18 cellular contexts compared by ENCODE assay signal in genomic region chr1:168053681-168054080, GRCh38.
DNase-seq lines count a peak whose midpoint lies in the region; ATAC-seq and TF ChIP-seq lines count a peak whose summit lies in the region.
"Had no signal": no experiment of that assay in that cellular context is flagged by ENCODE, and none has a peak within 500 bp of the region (broad histone marks: within the 10 kb centered on the region; RNA-seq: fewer than 3 reads in every experiment).

No MANE protein-coding gene starts in this region.

- H3K36me3 ChIP-seq in GM23338 (ENCODE audit: insufficient read depth), result no peaks in the 10 kb centered on the region
- H3K36me3 ChIP-seq in gastrocnemius medialis, result no peaks in the 10 kb centered on the region

- no peak overlapping the region for H3K4me2 ChIP-seq in GM23338
- H3K4me2 ChIP-seq: KMS-11 had no signal

- no peaks in the 10 kb centered on the region for H3K9me2 ChIP-seq in GM23338 (ENCODE audit: insufficient read depth)

- ATAC-seq in GM23338, result no peak
- no peak for ATAC-seq in T-helper 17 cell
- peak; percentile 90 for ATAC-seq in left ventricle myocardium superior
- peak; percentile 78 to 83 for ATAC-seq in gastrocnemius medialis
- ATAC-seq in GM18870 (IDR thresholded peaks at IDR 0.05; ENCODE audit: unreplicated experiment), result no peak
- ATAC-seq in GM21360 (IDR thresholded peaks at IDR 0.05; ENCODE audit: unreplicated experiment), result no peak
- no peak for ATAC-seq in GM19397 (IDR thresholded peaks at IDR 0.05; ENCODE audit: unreplicated experiment)
- ATAC-seq: Panc1 had no signal

- H3K4me3 ChIP-seq in GM23338 (no peak overlapping the region), gastrocnemius medialis (no peak overlapping the region)
- H3K4me3 ChIP-seq: MG63 had no signal

- H3K27me3 Mint-ChIP-seq in GM23338 (ENCODE audit: insufficient read depth, low read depth, poor library complexity) (no peaks in the 10 kb centered on the region), T-helper 17 cell (no peaks in the 10 kb centered on the region)

- in situ Hi-C loops in gastrocnemius medialis (cut with MboI; ENCODE audit: low sequenced_read_pairs in 4 of 4), result no loop called here

- no peaks in the 10 kb centered on the region for H3K9me3 ChIP-seq in T-helper 17 cell (ENCODE audit: control insufficient read depth, low read length, poor library complexity, severe bottlenecking)
- no peaks in the 10 kb centered on the region for H3K9me3 ChIP-seq in gastrocnemius medialis
- H3K9me3 ChIP-seq: MG63 had no signal

- H3K4me1 Mint-ChIP-seq in GM23338 (no peaks in the 10 kb centered on the region), T-helper 17 cell (peaks cover 5% of the 10 kb centered on the region)

- H3K36me3 Mint-ChIP-seq in GM23338 (ENCODE audit: low read depth) (peaks cover 4% of the 10 kb centered on the region; the same call in 1 of the 3 replicates), T-helper 17 cell (ENCODE audit: low read depth) (peaks cover 2% of the 10 kb centered on the region)

- H3K27me3 ChIP-seq in GM23338 (ENCODE audit: insufficient read depth) (no peaks in the 10 kb centered on the region), gastrocnemius medialis (no peaks in the 10 kb centered on the region)
- H3K27me3 ChIP-seq: MG63 had no signal

- no peak for TF ChIP-seq POLR2A in gastrocnemius medialis (IDR thresholded peaks at IDR 0.05)

- no peaks in the 10 kb centered on the region for H3K4me1 ChIP-seq in GM23338 (ENCODE audit: insufficient read depth)
- H3K4me1 ChIP-seq in gastrocnemius medialis, result peaks cover 35 to 49% of the 10 kb centered on the region in 2 donors

- 0 out of 3 replicates have a peak, but pooled peaks cover 4% of the 10 kb centered on the region for H3K9me3 Mint-ChIP-seq in GM23338
- H3K9me3 Mint-ChIP-seq: HFFc6 had no signal

- no peak for TF ChIP-seq CTCF in GM23338 (conservative IDR thresholded peaks at IDR 0.05; ENCODE audit: low read depth in 2 of 2)
- no peak for TF ChIP-seq CTCF in gastrocnemius medialis (IDR thresholded peaks at IDR 0.05 in 4 of 5, conservative IDR thresholded peaks at IDR 0.05 in 1 of 5)

- intact Hi-C loops in left ventricle myocardium superior (cut with micrococcal nuclease) (no loop called here), gastrocnemius medialis (cut with DNase I; ENCODE audit: low total_unique reads) (loop anchor here (5.0 kb wide), 1 partner anchor 116 kb away; the partner anchor contains the start of genes DCAF6 and MPC2)

- H3K27ac Mint-ChIP-seq in GM23338, result no peak overlapping the region
- H3K27ac Mint-ChIP-seq in T-helper 17 cell, result peak overlapping the region; percentile 62
- H3K27ac Mint-ChIP-seq: HFFc6 had no signal

- peak; percentile 3 for DNase-seq in GM23338 (ENCODE audit: low spot score)
- no peak for DNase-seq in T-helper 17 cell
- DNase-seq in left ventricle myocardium superior, result peak; percentile 27
- DNase-seq in gastrocnemius medialis, result peak; percentile 9 to 38
- DNase-seq: DMS79, H7, HFFc6, MG63, NCI-H1048, NCI-H1436, NCI-H1930, NCI-H345, NCI-H526 had no signal

- H4K20me1 ChIP-seq in GM23338 (replicated peaks; ENCODE audit: insufficient read depth), result 0 out of 2 replicates have a peak, but pooled peaks cover 3% of the 10 kb centered on the region

- H3K27ac ChIP-seq in GM23338 (ENCODE audit: low read depth) (no peak overlapping the region), gastrocnemius medialis (peak overlapping the region; percentile 69 to 76 (median 74))
- H3K27ac ChIP-seq: KMS-11 had no signal

- H3F3A ChIP-seq in GM23338 (replicated peaks; ENCODE audit: low read depth), result no peaks in the 10 kb centered on the region

- H3K4me3 Mint-ChIP-seq in GM23338 (no peak overlapping the region), T-helper 17 cell (no peak overlapping the region)
- H3K4me3 Mint-ChIP-seq: HFFc6 had no signal

- no peak overlapping the region for H2AFZ ChIP-seq in GM23338

- H3K79me2 ChIP-seq in GM23338 (replicated peaks; ENCODE audit: insufficient read depth), result no peaks in the 10 kb centered on the region

TF ChIP-seq in GM23338, 12 proteins besides CTCF, POLR2A, EP300 and RAD21 (continues in another document):
- TF ChIP-seq, protein P1, sequence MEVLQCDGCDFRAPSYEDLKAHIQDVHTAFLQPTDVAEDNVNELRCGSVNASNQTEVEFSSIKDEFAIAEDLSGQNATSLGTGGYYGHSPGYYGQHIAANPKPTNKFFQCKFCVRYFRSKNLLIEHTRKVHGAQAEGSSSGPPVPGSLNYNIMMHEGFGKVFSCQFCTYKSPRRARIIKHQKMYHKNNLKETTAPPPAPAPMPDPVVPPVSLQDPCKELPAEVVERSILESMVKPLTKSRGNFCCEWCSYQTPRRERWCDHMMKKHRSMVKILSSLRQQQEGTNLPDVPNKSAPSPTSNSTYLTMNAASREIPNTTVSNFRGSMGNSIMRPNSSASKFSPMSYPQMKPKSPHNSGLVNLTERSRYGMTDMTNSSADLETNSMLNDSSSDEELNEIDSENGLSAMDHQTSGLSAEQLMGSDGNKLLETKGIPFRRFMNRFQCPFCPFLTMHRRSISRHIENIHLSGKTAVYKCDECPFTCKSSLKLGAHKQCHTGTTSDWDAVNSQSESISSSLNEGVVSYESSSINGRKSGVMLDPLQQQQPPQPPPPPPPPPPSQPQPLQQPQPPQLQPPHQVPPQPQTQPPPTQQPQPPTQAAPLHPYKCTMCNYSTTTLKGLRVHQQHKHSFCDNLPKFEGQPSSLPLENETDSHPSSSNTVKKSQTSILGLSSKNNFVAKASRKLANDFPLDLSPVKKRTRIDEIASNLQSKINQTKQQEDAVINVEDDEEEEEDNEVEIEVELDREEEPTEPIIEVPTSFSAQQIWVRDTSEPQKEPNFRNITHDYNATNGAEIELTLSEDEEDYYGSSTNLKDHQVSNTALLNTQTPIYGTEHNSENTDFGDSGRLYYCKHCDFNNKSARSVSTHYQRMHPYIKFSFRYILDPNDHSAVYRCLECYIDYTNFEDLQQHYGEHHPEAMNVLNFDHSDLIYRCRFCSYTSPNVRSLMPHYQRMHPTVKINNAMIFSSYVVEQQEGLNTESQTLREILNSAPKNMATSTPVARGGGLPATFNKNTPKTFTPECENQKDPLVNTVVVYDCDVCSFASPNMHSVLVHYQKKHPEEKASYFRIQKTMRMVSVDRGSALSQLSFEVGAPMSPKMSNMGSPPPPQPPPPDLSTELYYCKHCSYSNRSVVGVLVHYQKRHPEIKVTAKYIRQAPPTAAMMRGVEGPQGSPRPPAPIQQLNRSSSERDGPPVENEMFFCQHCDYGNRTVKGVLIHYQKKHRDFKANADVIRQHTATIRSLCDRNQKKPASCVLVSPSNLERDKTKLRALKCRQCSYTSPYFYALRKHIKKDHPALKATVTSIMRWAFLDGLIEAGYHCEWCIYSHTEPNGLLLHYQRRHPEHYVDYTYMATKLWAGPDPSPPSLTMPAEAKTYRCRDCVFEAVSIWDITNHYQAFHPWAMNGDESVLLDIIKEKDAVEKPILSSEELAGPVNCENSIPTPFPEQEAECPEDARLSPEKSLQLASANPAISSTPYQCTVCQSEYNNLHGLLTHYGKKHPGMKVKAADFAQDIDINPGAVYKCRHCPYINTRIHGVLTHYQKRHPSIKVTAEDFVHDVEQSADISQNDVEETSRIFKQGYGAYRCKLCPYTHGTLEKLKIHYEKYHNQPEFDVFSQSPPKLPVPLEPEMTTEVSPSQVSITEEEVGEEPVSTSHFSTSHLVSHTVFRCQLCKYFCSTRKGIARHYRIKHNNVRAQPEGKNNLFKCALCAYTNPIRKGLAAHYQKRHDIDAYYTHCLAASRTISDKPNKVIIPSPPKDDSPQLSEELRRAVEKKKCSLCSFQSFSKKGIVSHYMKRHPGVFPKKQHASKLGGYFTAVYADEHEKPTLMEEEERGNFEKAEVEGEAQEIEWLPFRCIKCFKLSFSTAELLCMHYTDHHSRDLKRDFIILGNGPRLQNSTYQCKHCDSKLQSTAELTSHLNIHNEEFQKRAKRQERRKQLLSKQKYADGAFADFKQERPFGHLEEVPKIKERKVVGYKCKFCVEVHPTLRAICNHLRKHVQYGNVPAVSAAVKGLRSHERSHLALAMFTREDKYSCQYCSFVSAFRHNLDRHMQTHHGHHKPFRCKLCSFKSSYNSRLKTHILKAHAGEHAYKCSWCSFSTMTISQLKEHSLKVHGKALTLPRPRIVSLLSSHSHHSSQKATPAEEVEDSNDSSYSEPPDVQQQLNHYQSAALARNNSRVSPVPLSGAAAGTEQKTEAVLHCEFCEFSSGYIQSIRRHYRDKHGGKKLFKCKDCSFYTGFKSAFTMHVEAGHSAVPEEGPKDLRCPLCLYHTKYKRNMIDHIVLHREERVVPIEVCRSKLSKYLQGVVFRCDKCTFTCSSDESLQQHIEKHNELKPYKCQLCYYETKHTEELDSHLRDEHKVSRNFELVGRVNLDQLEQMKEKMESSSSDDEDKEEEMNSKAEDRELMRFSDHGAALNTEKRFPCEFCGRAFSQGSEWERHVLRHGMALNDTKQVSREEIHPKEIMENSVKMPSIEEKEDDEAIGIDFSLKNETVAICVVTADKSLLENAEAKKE (CRISPR knock-in tag; IDR thresholded peaks at IDR 0.05), result no peak
- TF ChIP-seq ZNF114 (CRISPR knock-in tag; IDR thresholded peaks at IDR 0.05), result no peak
- no peak for TF ChIP-seq ETS1 (IDR thresholded peaks at IDR 0.05)
- no peak for TF ChIP-seq EZH2 (IDR thresholded peaks at IDR 0.05; ENCODE audit: low read depth, unreplicated experiment)
- no peak for TF ChIP-seq STAT1 (IDR thresholded peaks at IDR 0.05; ENCODE audit: unreplicated experiment)

Comparison
In these comparisons a context has a peak if more than half of its experiments do, and no peak if none do; other contexts are left out.
1. ATAC-seq: peak in left ventricle myocardium superior (single experiment) and gastrocnemius medialis (2 of 2); none in GM23338 (single experiment), T-helper 17 cell (single experiment), GM18870 (single experiment), GM21360 (single experiment) and GM19397 (single experiment).
2. DNase-seq: peak in GM23338 (single experiment), left ventricle myocardium superior (single experiment) and gastrocnemius medialis (2 of 2); none in T-helper 17 cell (0 of 3).